ENCODE assay signal across 21 cellular contexts in genomic region chr14:56168007-56168616, GRCh38. TPM values are rescaled to one million over a fixed set of nuclear protein-coding genes. Genes with fewer than 3 reads are reported as not detected.
DNase-seq lines count a peak whose midpoint lies in the region; ATAC-seq and TF ChIP-seq lines count a peak whose summit lies in the region.
"Had no signal": no experiment of that assay in that cellular context is flagged by ENCODE, and none has a peak within 500 bp of the region (broad histone marks: within the 10 kb centered on the region; RNA-seq: fewer than 3 reads in every experiment).

No MANE protein-coding gene starts in this region.

- H2BK5ac ChIP-seq in IMR-90 (ENCODE audit: low read depth, low read length, poor library complexity, severe bottlenecking): no peak overlapping the region

- POLR2A ChIA-PET in IMR-90 (lab: Charles Lee; ENCODE audit: unreplicated experiment): no interaction called here

- in situ Hi-C loops in IMR-90 (cut with MboI; ENCODE audit: low sequenced_read_pairs): no loop called here

- H3K27ac Mint-ChIP-seq in Calu3 (ENCODE audit: unreplicated experiment) (no peak overlapping the region), endodermal cell (no peak overlapping the region)
- H3K27ac Mint-ChIP-seq: CD4-positive, alpha-beta T cell had no signal

- dilution Hi-C loops in IMR-90 (cut with HindIII; ENCODE audit: low sequenced_read_pairs, unreplicated experiment): no loop called here

- H4K5ac ChIP-seq in IMR-90 (ENCODE audit: low read depth, low read length): no peak overlapping the region

- no peak overlapping the region for H3K4me2 ChIP-seq in IMR-90 (ENCODE audit: low read depth, low read length)
- H3K4me2 ChIP-seq: KMS-11 had no signal

- peaks cover 12% of the 10 kb centered on the region for H3K9me1 ChIP-seq in IMR-90 (ENCODE audit: insufficient read depth, low read length)

- TF ChIP-seq CTCF in Calu3 (IDR thresholded peaks at IDR 0.05; ENCODE audit: unreplicated experiment) (no peak), IMR-90 (conservative IDR thresholded peaks at IDR 0.05; ENCODE audit: low read depth, low read length) (no peak), endodermal cell (conservative IDR thresholded peaks at IDR 0.05) (peak; percentile 33), suprapubic skin (IDR thresholded peaks at IDR 0.05) (peak in 1 of 2 donors; percentile 13)

- TF ChIP-seq RAD21 in IMR-90 (IDR thresholded peaks at IDR 0.05; ENCODE audit: low read length): no peak

- H2AK9ac ChIP-seq in IMR-90 (replicated peaks; ENCODE audit: low read depth, low read length, poor library complexity): no peak overlapping the region

- no peak overlapping the region for H2BK120ac ChIP-seq in IMR-90 (ENCODE audit: low read depth, low read length)

- no peak overlapping the region for H3K14ac ChIP-seq in IMR-90 (replicated peaks; ENCODE audit: low read depth, low read length)

- H2BK15ac ChIP-seq in IMR-90 (ENCODE audit: low read depth, low read length): no peak overlapping the region; the same call in 2 of the 3 replicates

- H2BK20ac ChIP-seq in IMR-90 (ENCODE audit: low read depth, low read length): no peak overlapping the region

- peaks cover 17% of the 10 kb centered on the region for H3K9me3 Mint-ChIP-seq in Calu3 (ENCODE audit: low read depth, unreplicated experiment)
- H3K9me3 Mint-ChIP-seq in endodermal cell: peaks cover 32% of the 10 kb centered on the region

- peaks cover 4% of the 10 kb centered on the region; the same call in 1 of the 2 replicates for H3K9me3 ChIP-seq in IMR-90 (ENCODE audit: control insufficient read depth, insufficient read depth, low read length)
- H3K9me3 ChIP-seq in endodermal cell (ENCODE audit: control insufficient read depth, low read length): peaks cover 37% of the 10 kb centered on the region
- H3K9me3 ChIP-seq in suprapubic skin: peaks cover 3% of the 10 kb centered on the region
- H3K9me3 ChIP-seq: BE2C had no signal

- no peak overlapping the region for H3K9ac ChIP-seq in IMR-90 (ENCODE audit: low read depth, low read length)
- no peak overlapping the region for H3K9ac ChIP-seq in endodermal cell (ENCODE audit: extremely low read depth, low read length, poor library complexity, severe bottlenecking)
- H3K9ac ChIP-seq: KMS-11 had no signal

- H4K20me1 ChIP-seq in IMR-90 (ENCODE audit: insufficient read depth, low read length): no peaks in the 10 kb centered on the region; the same call in 1 of the 2 replicates

- H3K79me1 ChIP-seq in IMR-90 (ENCODE audit: low read depth in 1 of 2, low read length in 2 of 2): peaks cover 32 to 48% of the 10 kb centered on the region in 2 experiments; a peak in 3 of 4 replicates

- intact Hi-C loops in Calu3 (cut with micrococcal nuclease; ENCODE audit: unreplicated experiment): no loop called here
- intact Hi-C loops in IMR-90 (cut with micrococcal nuclease): no loop called here

- no peak overlapping the region for H4K8ac ChIP-seq in IMR-90 (ENCODE audit: low read depth in 2 of 2, low read length in 2 of 2)

- DNase-seq in Calu3 (peak; percentile 15), IMR-90 (no peak), endodermal cell (no peak), suprapubic skin (ENCODE audit: low spot score in 2 of 2) (no peak), A172 (ENCODE audit: low spot score) (no peak), NCI-H82 (lab: John Stamatoyannopoulos, UW) (no peak)
- DNase-seq: BE2C; CD4-positive, alpha-beta T cell; DMS153; EL; GF-D8; NCI-H1417; NCI-H1694 treated with DMSO at 0.1 percent for 48 hours; NCI-H2081 treated with DMSO at 0.1 percent for 48 hours; NCI-H2171 treated with DMSO at 0.1 percent for 48 hours; NCI-H524 treated with DMSO at 0.1 percent for 48 hours; OCI-M1; SJCRH30; T-helper 1 cell had no signal

- no peaks in the 10 kb centered on the region for H3K27me3 Mint-ChIP-seq in Calu3 (ENCODE audit: unreplicated experiment)
- H3K27me3 Mint-ChIP-seq in endodermal cell (ENCODE audit: insufficient read depth): peaks cover 4% of the 10 kb centered on the region
- H3K27me3 Mint-ChIP-seq: CD4-positive, alpha-beta T cell had no signal

- TF ChIP-seq EP300 in suprapubic skin (IDR thresholded peaks at IDR 0.05): no peak

- H3K4me3 ChIP-seq in IMR-90 (ENCODE audit: insufficient read depth, low read depth, low read length): no peak overlapping the region
- H3K4me3 ChIP-seq in endodermal cell (ENCODE audit: low read length): no peak overlapping the region
- no peak overlapping the region for H3K4me3 ChIP-seq in suprapubic skin
- H3K4me3 ChIP-seq: SJCRH30 had no signal

- H3K18ac ChIP-seq in IMR-90 (ENCODE audit: low read depth, low read length): no peak overlapping the region

- WGBS in IMR-90 (ENCODE audit: extremely low coverage in 2 of 2, insufficient read length in 1 of 2), 2 experiments: 100% methylated on average over 2 of the region's 3 CpGs; no CpG with 5 or more reads in 1 of the 2 experiments
- WGBS in endodermal cell (ENCODE audit: insufficient coverage in 1 of 2, insufficient read length in 1 of 2), 2 experiments: 80 to 89% methylated on average over 2 to 3 of the region's 3 CpGs
- 50% methylated on average over 1 of the region's 3 CpGs for WGBS in suprapubic skin

- H3K27ac ChIP-seq in IMR-90 (ENCODE audit: insufficient read depth, low read length) (no peak overlapping the region), endodermal cell (ENCODE audit: low read depth, low read length) (no peak overlapping the region), suprapubic skin (peak overlapping the region; percentile 33)
- H3K27ac ChIP-seq: KMS-11, SJCRH30 had no signal

- H3K4me1 Mint-ChIP-seq in Calu3 (ENCODE audit: low read depth, unreplicated experiment) (peaks cover 39% of the 10 kb centered on the region), endodermal cell (peaks cover 10% of the 10 kb centered on the region)

- ATAC-seq in IMR-90 (ENCODE audit: low read depth) (no peak), GM18873 (IDR thresholded peaks at IDR 0.05; ENCODE audit: low FRiP score, unreplicated experiment) (no peak)

- CTCF ChIA-PET in Calu3 (lab: Charles Lee) (no interaction called here), IMR-90 (lab: Yijun Ruan, JAX) (no interaction called here)

- H3K56ac ChIP-seq in IMR-90 (ENCODE audit: extremely low read depth, insufficient read depth, low read length): no peak overlapping the region

- H3K23ac ChIP-seq in IMR-90 (ENCODE audit: low read depth, low read length): no peak overlapping the region

- no peak for TF ChIP-seq POLR2A in IMR-90 (IDR thresholded peaks at IDR 0.05; ENCODE audit: low read depth, low read length)
- no peak for TF ChIP-seq POLR2A in suprapubic skin (IDR thresholded peaks at IDR 0.05)

- H3K36me3 ChIP-seq in IMR-90 (ENCODE audit: control insufficient read depth, insufficient read depth, low read length) (peaks cover 2% of the 10 kb centered on the region; the same call in 1 of the 2 replicates), endodermal cell (ENCODE audit: control insufficient read depth, insufficient read depth, low read length) (no peaks in the 10 kb centered on the region), suprapubic skin (no peaks in the 10 kb centered on the region)
- H3K36me3 ChIP-seq: BE2C, SJCRH30 had no signal

- no TSS peak for BruUV-seq in Calu3 (replicated peaks; lab: Mats Ljungman, UMichigan)
- no TSS peak for BruUV-seq in IMR-90 (replicated peaks; lab: Mats Ljungman, UMichigan)

- H2AFZ ChIP-seq in IMR-90 (replicated peaks; ENCODE audit: low read length, poor library complexity): no peak overlapping the region

- H3K4ac ChIP-seq in IMR-90 (ENCODE audit: low read depth, low read length): no peak overlapping the region

- H3K4me1 ChIP-seq in IMR-90 (ENCODE audit: control insufficient read depth, insufficient read depth, low read length) (peaks cover 10% of the 10 kb centered on the region), endodermal cell (ENCODE audit: control insufficient read depth, insufficient read depth, low read length) (no peaks in the 10 kb centered on the region), suprapubic skin (peaks cover 33% of the 10 kb centered on the region)
- H3K4me1 ChIP-seq: BE2C had no signal

- H3K4me3 Mint-ChIP-seq in Calu3 (ENCODE audit: low read depth, unreplicated experiment) (no peak overlapping the region), endodermal cell (no peak overlapping the region)
- H3K4me3 Mint-ChIP-seq: CD4-positive, alpha-beta T cell had no signal

- 0 out of 2 replicates have a peak overlapping the region, but pooled peaks have one; percentile 2 for H2AK5ac ChIP-seq in IMR-90 (ENCODE audit: low read depth, low read length)

- H3K27me3 ChIP-seq in IMR-90 (ENCODE audit: control insufficient read depth, insufficient read depth, low read length): no peaks in the 10 kb centered on the region
- no peaks in the 10 kb centered on the region for H3K27me3 ChIP-seq in endodermal cell (ENCODE audit: control insufficient read depth, insufficient read depth, low read length, poor library complexity, severe bottlenecking)
- no peaks in the 10 kb centered on the region for H3K27me3 ChIP-seq in suprapubic skin
- H3K27me3 ChIP-seq: BE2C, SJCRH30 had no signal

- H3K36me3 Mint-ChIP-seq in Calu3 (ENCODE audit: insufficient read depth, unreplicated experiment) (no peaks in the 10 kb centered on the region), endodermal cell (ENCODE audit: low read depth) (no peaks in the 10 kb centered on the region)

- H4K91ac ChIP-seq in IMR-90 (ENCODE audit: insufficient read depth, low read depth, low read length): no peak overlapping the region

TF ChIP-seq in IMR-90, 13 proteins besides CTCF, POLR2A, EP300 and RAD21 (continues in another document):
- TF ChIP-seq CEBPB (IDR thresholded peaks at IDR 0.05; ENCODE audit: low read depth, low read length): no peak
- no peak for TF ChIP-seq USF2 (IDR thresholded peaks at IDR 0.05; ENCODE audit: low read depth, low read length)
- TF ChIP-seq CHD1 (IDR thresholded peaks at IDR 0.05; ENCODE audit: low read depth, low read length): no peak
- TF ChIP-seq MAFK (IDR thresholded peaks at IDR 0.05; ENCODE audit: low read depth, low read length): no peak
- TF ChIP-seq MXI1 (IDR thresholded peaks at IDR 0.05; ENCODE audit: borderline replicate concordance, low read depth, low read length): no peak
- no peak for TF ChIP-seq SMC3 (IDR thresholded peaks at IDR 0.05; ENCODE audit: low read depth, low read length)

RNA-seq across cellular contexts. Expression of gene PELI2, which starts 49.9 kb away (rescaled TPM):
- total RNA-seq in Calu3 (2022) (14.7 and 19.5 TPM in 2 replicates), IMR-90 (2012; rRNA removed) (31.7 and 36.7 TPM in 2 replicates), endodermal cell (1 to 10 TPM; 5.9 to 8.1 TPM), suprapubic skin (10 to 100 TPM in 3 of 4 donors, 1 to 10 TPM in 1; 6.9 to 19.4 (median 12.6) TPM)
- polyA plus RNA-seq in IMR-90 (2012; rRNA removed): 6.0 and 7.4 TPM in 2 replicates
- 1.6 and 2.4 TPM in 2 replicates for polyA plus RNA-seq in IMR-90 (2012; cell fraction: cytosol; rRNA removed)
- 5.8 and 13.1 TPM in 2 replicates for polyA plus RNA-seq in IMR-90 (2012; cell fraction: nucleus; rRNA removed; ENCODE audit: low replicate concordance)
- 12.1 TPM for polyA plus RNA-seq in endodermal cell (2013, experiment 1 of 2)
- 9.9 TPM for polyA plus RNA-seq in endodermal cell (2013, experiment 2 of 2)
- total RNA-seq in A172 (2014; rRNA removed; shearing (Covaris generic)): not detected in 2 replicates
